19 cellular contexts compared by ENCODE assay signal in the genomic region with DNA sequence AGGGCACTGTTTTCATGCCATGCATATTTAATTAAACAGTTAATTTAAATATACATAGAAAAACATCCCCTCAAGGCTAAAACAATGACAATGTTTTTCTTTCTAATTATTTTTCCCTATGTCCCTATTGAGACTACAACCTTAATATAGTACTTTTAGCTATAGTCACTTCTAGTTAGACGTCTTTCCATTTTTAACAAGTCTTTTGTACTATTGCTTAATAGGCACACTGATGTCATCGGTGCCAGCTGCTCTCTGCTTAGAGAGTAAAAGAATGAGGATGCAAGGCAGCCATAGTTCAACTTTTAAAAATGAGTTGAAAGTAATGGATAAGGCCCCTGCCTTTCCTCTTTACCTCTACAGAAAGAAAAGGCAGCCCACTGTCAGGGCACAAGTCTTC.
DNase-seq lines count a peak whose midpoint lies in the region; ATAC-seq, FAIRE-seq and TF ChIP-seq lines count a peak whose summit lies in the region.
"Had no signal": no experiment of that assay in that cellular context is flagged by ENCODE, and none has a peak within 500 bp of the region (broad histone marks: within the 10 kb centered on the region; RNA-seq: fewer than 3 reads in every experiment).

No MANE protein-coding gene starts in this region.

- H2BK20ac ChIP-seq in H1 (ENCODE audit: low read length) = no peak overlapping the region

- H3K36me3 ChIP-seq in right atrium auricular region (no peaks in the 10 kb centered on the region), H1 (ENCODE audit: control insufficient read depth in 2 of 4, insufficient read depth in 4 of 4, low read length in 3 of 4) (no peaks in the 10 kb centered on the region)

- H3K4me1 ChIP-seq in right cardiac atrium (ENCODE audit: control insufficient read depth, insufficient read depth, low read length) (no peaks in the 10 kb centered on the region), right atrium auricular region (no peaks in the 10 kb centered on the region), H1 (replicated peaks in 1 of 4; ENCODE audit: control insufficient read depth in 3 of 4, insufficient read depth in 4 of 4, low read length in 3 of 4) (no peaks in the 10 kb centered on the region)
- H3K4me1 ChIP-seq: A549 had no signal

- no peaks in the 10 kb centered on the region for H4K20me1 ChIP-seq in H1 (replicated peaks in 1 of 2; ENCODE audit: control insufficient read depth in 1 of 2, insufficient read depth in 2 of 2, low read length in 2 of 2)

- WGBS in right cardiac atrium = 58% methylated on average over 2 of the region's 2 CpGs
- WGBS in H1 (ENCODE audit: extremely low coverage in 1 of 2, insufficient coverage in 1 of 2, insufficient read length in 1 of 2, insufficient replicate concordance in 2 of 2, low coverage in 1 of 2, low lambda C conversion rate in 2 of 2, missing lambda C conversion rate in 1 of 2), 2 experiments = 79% methylated on average over 2 of the region's 2 CpGs; no CpG with 5 or more reads in 1 of the 2 experiments

- TF ChIP-seq CTCF in right atrium auricular region (IDR thresholded peaks at IDR 0.05) (no peak), H1 (IDR thresholded peaks at IDR 0.05; ENCODE audit: control extremely low read depth in 1 of 3, insufficient read depth in 1 of 3, low read depth in 1 of 3, low read length in 3 of 3) (no peak), endothelial cell (IDR thresholded peaks at IDR 0.05; ENCODE audit: unreplicated experiment) (no peak)

- TF ChIP-seq EP300 in H1 (IDR thresholded peaks at IDR 0.05; ENCODE audit: borderline replicate concordance in 1 of 2, low read depth in 2 of 2, low read length in 2 of 2) = no peak

- H4K8ac ChIP-seq in H1 (ENCODE audit: extremely low read depth, insufficient read depth, low read length) = no peak overlapping the region

- H3K79me2 ChIP-seq in H1 (ENCODE audit: control insufficient read depth in 1 of 2, insufficient read depth in 2 of 2, low read length in 2 of 2) = no peaks in the 10 kb centered on the region

- H3K4me2 ChIP-seq in H1 (ENCODE audit: insufficient read depth in 1 of 2, low read depth in 2 of 2, low read length in 2 of 2) = no peak overlapping the region
- H3K4me2 ChIP-seq: A549 had no signal

- no peaks in the 10 kb centered on the region for H3K27me3 ChIP-seq in right cardiac atrium (ENCODE audit: control insufficient read depth, insufficient read depth)
- no peaks in the 10 kb centered on the region for H3K27me3 ChIP-seq in right atrium auricular region
- no peaks in the 10 kb centered on the region for H3K27me3 ChIP-seq in H1 (replicated peaks in 1 of 4; ENCODE audit: control insufficient read depth in 3 of 4, extremely low read depth in 1 of 4, insufficient read depth in 3 of 4, low read length in 3 of 4)

- no peak overlapping the region for H4K91ac ChIP-seq in H1 (replicated peaks; ENCODE audit: insufficient read length, low read length)

- no peak overlapping the region for H3K4ac ChIP-seq in H1 (replicated peaks; ENCODE audit: insufficient read length, low read depth, low read length)

- H3K9me3 Mint-ChIP-seq in endothelial cell (ENCODE audit: unreplicated experiment) = no peaks in the 10 kb centered on the region

- H3K4me3 ChIP-seq in right cardiac atrium (ENCODE audit: low read length) (no peak overlapping the region), right atrium auricular region (no peak overlapping the region), H1 (ENCODE audit: extremely low read depth in 1 of 4, insufficient read depth in 2 of 4, low read depth in 3 of 4, low read length in 4 of 4) (no peak overlapping the region)
- H3K4me3 ChIP-seq: A549, SK-N-MC had no signal

- no peak overlapping the region for H2BK15ac ChIP-seq in H1 (ENCODE audit: low read length)

- H2AK5ac ChIP-seq in H1 (ENCODE audit: low read depth, low read length) = no peak overlapping the region

- no peak overlapping the region for H3K18ac ChIP-seq in H1 (ENCODE audit: extremely low read depth, low read length)

- no peak for ATAC-seq in right cardiac atrium
- ATAC-seq in HG03045 (IDR thresholded peaks at IDR 0.05; ENCODE audit: unreplicated experiment) = no peak
- ATAC-seq: A549 had no signal

- H2AFZ ChIP-seq in H1 (ENCODE audit: low read length) = no peak overlapping the region

- no peaks in the 10 kb centered on the region for H3K4me1 Mint-ChIP-seq in endothelial cell (ENCODE audit: unreplicated experiment)

- TF ChIP-seq RAD21 in H1 (IDR thresholded peaks at IDR 0.05 in 1 of 2, conservative IDR thresholded peaks at IDR 0.05 in 1 of 2; ENCODE audit: low read depth in 2 of 2, low read length in 2 of 2) = no peak

- peak in 2 of 3 donors; percentile 12 to 28 for DNase-seq in right cardiac atrium
- no peak for DNase-seq in right atrium auricular region (ENCODE audit: low spot score)
- no peak for DNase-seq in H1 (ENCODE audit: low read depth in 1 of 2, low spot score in 2 of 2)
- peak; percentile 22 for DNase-seq in midbrain (lab: John Stamatoyannopoulos, UW)
- DNase-seq in superior temporal gyrus (ENCODE audit: extremely low spot score) = peak; percentile 53
- no peak for DNase-seq in endothelial cell (ENCODE audit: low spot score)
- DNase-seq in germinal center (ENCODE audit: low spot score) = no peak
- DNase-seq: Calu3, DND-41, GF-D8, H7, MM.1S, NCI-H1436, NCI-H2081 treated with DMSO at 0.1 percent for 48 hours, NCI-H345, NCI-H748 treated with DMSO at 0.1 percent for 48 hours had no signal

- H3K23me2 ChIP-seq in H1 (ENCODE audit: low read depth, low read length) = no peaks in the 10 kb centered on the region

- H3K56ac ChIP-seq in H1 (replicated peaks; ENCODE audit: insufficient read length, low read depth, low read length) = no peak overlapping the region

- no peak overlapping the region for H2BK5ac ChIP-seq in H1 (ENCODE audit: low read depth, low read length)

- no peak overlapping the region for H2BK12ac ChIP-seq in H1 (ENCODE audit: low read depth, low read length)

- no peak for TF ChIP-seq POLR2A in H1 (IDR thresholded peaks at IDR 0.05; ENCODE audit: control extremely low read depth in 1 of 2, low read depth in 2 of 2, low read length in 2 of 2)

- CTCF ChIA-PET in H1 (lab: Charles Lee; ENCODE audit: partially characterized antibody) = interaction anchor here (1.0 kb wide), 1 partner anchor 168 kb away, joined by 4 read pairs; no protein-coding TSS in a partner anchor

- no peaks in the 10 kb centered on the region for H3K36me3 Mint-ChIP-seq in endothelial cell (ENCODE audit: low read depth, unreplicated experiment)

- H3K79me1 ChIP-seq in H1 (ENCODE audit: low read depth, low read length) = no peaks in the 10 kb centered on the region

- no peak for FAIRE-seq in H1 (lab: Jason Lieb, UNC)
- FAIRE-seq: A549 had no signal

- no peak overlapping the region for H4K5ac ChIP-seq in H1 (ENCODE audit: insufficient read length, low read depth, low read length)

- POLR2A ChIA-PET in H1 (lab: Charles Lee; ENCODE audit: partially characterized antibody) = interaction anchor here (1.3 kb wide), 1 partner anchor 191 kb away, joined by 3 read pairs; a partner anchor contains a TSS

- no peaks in the 10 kb centered on the region for H3K9me3 ChIP-seq in right cardiac atrium (ENCODE audit: control insufficient read depth, low read length)
- no peaks in the 10 kb centered on the region for H3K9me3 ChIP-seq in right atrium auricular region
- no peaks in the 10 kb centered on the region for H3K9me3 ChIP-seq in H1 (ENCODE audit: insufficient read depth in 2 of 2, low read depth in 1 of 2, low read length in 1 of 2)
- H3K9me3 ChIP-seq: A549 had no signal

- no peak overlapping the region for H3K4me3 Mint-ChIP-seq in endothelial cell (ENCODE audit: unreplicated experiment)

- H3K27me3 Mint-ChIP-seq in endothelial cell (ENCODE audit: unreplicated experiment) = no peaks in the 10 kb centered on the region

- no peak overlapping the region for H3K23ac ChIP-seq in H1 (ENCODE audit: insufficient read length)

- no peak overlapping the region for H3K9ac ChIP-seq in H1 (replicated peaks in 1 of 4; ENCODE audit: extremely low read depth in 1 of 4, low read depth in 3 of 4, low read length in 3 of 4)

- H3K14ac ChIP-seq in H1 (ENCODE audit: insufficient read length) = no peak overlapping the region

- intact Hi-C loops in right cardiac atrium (cut with DNase I) = no loop called here

- H3K27ac Mint-ChIP-seq in endothelial cell (ENCODE audit: unreplicated experiment) = no peak overlapping the region

- H3K27ac ChIP-seq in right cardiac atrium (ENCODE audit: low read length) (no peak overlapping the region), right atrium auricular region (no peak overlapping the region), H1 (ENCODE audit: low read depth, low read length) (no peak overlapping the region)
- H3K27ac ChIP-seq: A549, SK-N-MC had no signal

- H2BK120ac ChIP-seq in H1 (replicated peaks; ENCODE audit: low read depth, low read length) = no peak overlapping the region

TF ChIP-seq in H1, 55 proteins besides CTCF, POLR2A, EP300 and RAD21:
- peak; percentile 88 for TF ChIP-seq CEBPB (IDR thresholded peaks at IDR 0.05; ENCODE audit: low read depth, low read length)
- no peak for TF ChIP-seq SIN3A (conservative IDR thresholded peaks at IDR 0.05 in 1 of 2, IDR thresholded peaks at IDR 0.05 in 1 of 2; ENCODE audit: low read depth in 1 of 2, low read length in 2 of 2)
- no peak for TF ChIP-seq KDM5A (IDR thresholded peaks at IDR 0.05; ENCODE audit: low read length)

Comparison
In these comparisons a context has a peak if more than half of its experiments do, and no peak if none do; other contexts are left out.
1. DNase-seq: peak in right cardiac atrium (2 of 3), midbrain (single experiment) and superior temporal gyrus (single experiment); none in right atrium auricular region (single experiment), H1 (0 of 2), endothelial cell (single experiment) and germinal center (single experiment).